ENCODE assay signal across 1 cellular context in genomic region chr12:105329926-105330282, GRCh38.
TF ChIP-seq lines count a peak whose summit lies in the region.

No MANE protein-coding gene starts in this region.

TF ChIP-seq in HepG2, 621 proteins besides CTCF, POLR2A, EP300 and RAD21:
- TF ChIP-seq, protein P1, sequence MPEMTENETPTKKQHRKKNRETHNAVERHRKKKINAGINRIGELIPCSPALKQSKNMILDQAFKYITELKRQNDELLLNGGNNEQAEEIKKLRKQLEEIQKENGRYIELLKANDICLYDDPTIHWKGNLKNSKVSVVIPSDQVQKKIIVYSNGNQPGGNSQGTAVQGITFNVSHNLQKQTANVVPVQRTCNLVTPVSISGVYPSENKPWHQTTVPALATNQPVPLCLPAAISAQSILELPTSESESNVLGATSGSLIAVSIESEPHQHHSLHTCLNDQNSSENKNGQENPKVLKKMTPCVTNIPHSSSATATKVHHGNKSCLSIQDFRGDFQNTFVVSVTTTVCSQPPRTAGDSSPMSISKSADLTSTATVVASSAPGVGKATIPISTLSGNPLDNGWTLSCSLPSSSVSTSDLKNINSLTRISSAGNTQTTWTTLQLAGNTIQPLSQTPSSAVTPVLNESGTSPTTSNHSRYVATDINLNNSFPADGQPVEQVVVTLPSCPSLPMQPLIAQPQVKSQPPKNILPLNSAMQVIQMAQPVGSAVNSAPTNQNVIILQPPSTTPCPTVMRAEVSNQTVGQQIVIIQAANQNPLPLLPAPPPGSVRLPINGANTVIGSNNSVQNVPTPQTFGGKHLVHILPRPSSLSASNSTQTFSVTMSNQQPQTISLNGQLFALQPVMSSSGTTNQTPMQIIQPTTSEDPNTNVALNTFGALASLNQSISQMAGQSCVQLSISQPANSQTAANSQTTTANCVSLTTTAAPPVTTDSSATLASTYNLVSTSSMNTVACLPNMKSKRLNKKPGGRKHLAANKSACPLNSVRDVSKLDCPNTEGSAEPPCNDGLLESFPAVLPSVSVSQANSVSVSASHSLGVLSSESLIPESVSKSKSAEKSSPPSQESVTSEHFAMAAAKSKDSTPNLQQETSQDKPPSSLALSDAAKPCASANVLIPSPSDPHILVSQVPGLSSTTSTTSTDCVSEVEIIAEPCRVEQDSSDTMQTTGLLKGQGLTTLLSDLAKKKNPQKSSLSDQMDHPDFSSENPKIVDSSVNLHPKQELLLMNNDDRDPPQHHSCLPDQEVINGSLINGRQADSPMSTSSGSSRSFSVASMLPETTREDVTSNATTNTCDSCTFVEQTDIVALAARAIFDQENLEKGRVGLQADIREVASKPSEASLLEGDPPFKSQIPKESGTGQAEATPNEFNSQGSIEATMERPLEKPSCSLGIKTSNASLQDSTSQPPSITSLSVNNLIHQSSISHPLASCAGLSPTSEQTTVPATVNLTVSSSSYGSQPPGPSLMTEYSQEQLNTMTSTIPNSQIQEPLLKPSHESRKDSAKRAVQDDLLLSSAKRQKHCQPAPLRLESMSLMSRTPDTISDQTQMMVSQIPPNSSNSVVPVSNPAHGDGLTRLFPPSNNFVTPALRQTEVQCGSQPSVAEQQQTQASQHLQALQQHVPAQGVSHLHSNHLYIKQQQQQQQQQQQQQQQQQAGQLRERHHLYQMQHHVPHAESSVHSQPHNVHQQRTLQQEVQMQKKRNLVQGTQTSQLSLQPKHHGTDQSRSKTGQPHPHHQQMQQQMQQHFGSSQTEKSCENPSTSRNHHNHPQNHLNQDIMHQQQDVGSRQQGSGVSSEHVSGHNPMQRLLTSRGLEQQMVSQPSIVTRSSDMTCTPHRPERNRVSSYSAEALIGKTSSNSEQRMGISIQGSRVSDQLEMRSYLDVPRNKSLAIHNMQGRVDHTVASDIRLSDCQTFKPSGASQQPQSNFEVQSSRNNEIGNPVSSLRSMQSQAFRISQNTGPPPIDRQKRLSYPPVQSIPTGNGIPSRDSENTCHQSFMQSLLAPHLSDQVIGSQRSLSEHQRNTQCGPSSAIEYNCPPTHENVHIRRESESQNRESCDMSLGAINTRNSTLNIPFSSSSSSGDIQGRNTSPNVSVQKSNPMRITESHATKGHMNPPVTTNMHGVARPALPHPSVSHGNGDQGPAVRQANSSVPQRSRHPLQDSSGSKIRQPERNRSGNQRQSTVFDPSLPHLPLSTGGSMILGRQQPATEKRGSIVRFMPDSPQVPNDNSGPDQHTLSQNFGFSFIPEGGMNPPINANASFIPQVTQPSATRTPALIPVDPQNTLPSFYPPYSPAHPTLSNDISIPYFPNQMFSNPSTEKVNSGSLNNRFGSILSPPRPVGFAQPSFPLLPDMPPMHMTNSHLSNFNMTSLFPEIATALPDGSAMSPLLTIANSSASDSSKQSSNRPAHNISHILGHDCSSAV (CRISPR knock-in tag; IDR thresholded peaks at IDR 0.05; ENCODE audit: borderline replicate concordance), result no peak
- TF ChIP-seq, protein P2, sequence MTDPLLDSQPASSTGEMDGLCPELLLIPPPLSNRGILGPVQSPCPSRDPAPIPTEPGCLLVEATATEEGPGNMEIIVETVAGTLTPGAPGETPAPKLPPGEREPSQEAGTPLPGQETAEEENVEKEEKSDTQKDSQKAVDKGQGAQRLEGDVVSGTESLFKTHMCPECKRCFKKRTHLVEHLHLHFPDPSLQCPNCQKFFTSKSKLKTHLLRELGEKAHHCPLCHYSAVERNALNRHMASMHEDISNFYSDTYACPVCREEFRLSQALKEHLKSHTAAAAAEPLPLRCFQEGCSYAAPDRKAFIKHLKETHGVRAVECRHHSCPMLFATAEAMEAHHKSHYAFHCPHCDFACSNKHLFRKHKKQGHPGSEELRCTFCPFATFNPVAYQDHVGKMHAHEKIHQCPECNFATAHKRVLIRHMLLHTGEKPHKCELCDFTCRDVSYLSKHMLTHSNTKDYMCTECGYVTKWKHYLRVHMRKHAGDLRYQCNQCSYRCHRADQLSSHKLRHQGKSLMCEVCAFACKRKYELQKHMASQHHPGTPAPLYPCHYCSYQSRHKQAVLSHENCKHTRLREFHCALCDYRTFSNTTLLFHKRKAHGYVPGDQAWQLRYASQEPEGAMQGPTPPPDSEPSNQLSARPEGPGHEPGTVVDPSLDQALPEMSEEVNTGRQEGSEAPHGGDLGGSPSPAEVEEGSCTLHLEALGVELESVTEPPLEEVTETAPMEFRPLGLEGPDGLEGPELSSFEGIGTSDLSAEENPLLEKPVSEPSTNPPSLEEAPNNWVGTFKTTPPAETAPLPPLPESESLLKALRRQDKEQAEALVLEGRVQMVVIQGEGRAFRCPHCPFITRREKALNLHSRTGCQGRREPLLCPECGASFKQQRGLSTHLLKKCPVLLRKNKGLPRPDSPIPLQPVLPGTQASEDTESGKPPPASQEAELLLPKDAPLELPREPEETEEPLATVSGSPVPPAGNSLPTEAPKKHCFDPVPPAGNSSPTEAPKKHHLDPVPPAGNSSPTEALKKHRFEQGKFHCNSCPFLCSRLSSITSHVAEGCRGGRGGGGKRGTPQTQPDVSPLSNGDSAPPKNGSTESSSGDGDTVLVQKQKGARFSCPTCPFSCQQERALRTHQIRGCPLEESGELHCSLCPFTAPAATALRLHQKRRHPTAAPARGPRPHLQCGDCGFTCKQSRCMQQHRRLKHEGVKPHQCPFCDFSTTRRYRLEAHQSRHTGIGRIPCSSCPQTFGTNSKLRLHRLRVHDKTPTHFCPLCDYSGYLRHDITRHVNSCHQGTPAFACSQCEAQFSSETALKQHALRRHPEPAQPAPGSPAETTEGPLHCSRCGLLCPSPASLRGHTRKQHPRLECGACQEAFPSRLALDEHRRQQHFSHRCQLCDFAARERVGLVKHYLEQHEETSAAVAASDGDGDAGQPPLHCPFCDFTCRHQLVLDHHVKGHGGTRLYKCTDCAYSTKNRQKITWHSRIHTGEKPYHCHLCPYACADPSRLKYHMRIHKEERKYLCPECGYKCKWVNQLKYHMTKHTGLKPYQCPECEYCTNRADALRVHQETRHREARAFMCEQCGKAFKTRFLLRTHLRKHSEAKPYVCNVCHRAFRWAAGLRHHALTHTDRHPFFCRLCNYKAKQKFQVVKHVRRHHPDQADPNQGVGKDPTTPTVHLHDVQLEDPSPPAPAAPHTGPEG (CRISPR knock-in tag; IDR thresholded peaks at IDR 0.05), result no peak
- TF ChIP-seq, protein P3, sequence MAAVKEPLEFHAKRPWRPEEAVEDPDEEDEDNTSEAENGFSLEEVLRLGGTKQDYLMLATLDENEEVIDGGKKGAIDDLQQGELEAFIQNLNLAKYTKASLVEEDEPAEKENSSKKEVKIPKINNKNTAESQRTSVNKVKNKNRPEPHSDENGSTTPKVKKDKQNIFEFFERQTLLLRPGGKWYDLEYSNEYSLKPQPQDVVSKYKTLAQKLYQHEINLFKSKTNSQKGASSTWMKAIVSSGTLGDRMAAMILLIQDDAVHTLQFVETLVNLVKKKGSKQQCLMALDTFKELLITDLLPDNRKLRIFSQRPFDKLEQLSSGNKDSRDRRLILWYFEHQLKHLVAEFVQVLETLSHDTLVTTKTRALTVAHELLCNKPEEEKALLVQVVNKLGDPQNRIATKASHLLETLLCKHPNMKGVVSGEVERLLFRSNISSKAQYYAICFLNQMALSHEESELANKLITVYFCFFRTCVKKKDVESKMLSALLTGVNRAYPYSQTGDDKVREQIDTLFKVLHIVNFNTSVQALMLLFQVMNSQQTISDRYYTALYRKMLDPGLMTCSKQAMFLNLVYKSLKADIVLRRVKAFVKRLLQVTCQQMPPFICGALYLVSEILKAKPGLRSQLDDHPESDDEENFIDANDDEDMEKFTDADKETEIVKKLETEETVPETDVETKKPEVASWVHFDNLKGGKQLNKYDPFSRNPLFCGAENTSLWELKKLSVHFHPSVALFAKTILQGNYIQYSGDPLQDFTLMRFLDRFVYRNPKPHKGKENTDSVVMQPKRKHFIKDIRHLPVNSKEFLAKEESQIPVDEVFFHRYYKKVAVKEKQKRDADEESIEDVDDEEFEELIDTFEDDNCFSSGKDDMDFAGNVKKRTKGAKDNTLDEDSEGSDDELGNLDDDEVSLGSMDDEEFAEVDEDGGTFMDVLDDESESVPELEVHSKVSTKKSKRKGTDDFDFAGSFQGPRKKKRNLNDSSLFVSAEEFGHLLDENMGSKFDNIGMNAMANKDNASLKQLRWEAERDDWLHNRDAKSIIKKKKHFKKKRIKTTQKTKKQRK (IDR thresholded peaks at IDR 0.05; ENCODE audit: low read length), result no peak
